In the genomic region with DNA sequence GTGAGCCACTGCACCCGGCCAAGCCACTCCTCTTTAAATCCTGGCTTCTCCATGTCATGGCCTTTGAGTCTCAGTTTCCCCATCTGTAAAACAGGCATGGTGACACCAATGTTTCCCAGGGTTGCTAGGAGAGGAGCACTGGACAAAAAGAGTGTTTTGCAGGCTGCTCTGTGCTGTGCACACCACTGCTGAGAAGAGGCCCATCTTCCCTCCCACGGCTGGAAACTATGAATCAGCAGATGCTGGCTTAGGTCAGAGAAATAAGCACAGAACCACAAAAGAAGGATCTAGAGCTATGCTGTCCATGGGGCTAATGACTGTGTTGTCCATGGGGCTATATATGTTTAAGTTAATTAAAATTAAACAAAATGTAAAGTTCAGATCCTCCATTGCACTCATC, we compare ENCODE assay signal across 1 cellular context.
TF ChIP-seq lines count a peak whose summit lies in the region.

No MANE protein-coding gene starts in this region.

TF ChIP-seq in SK-N-SH treated with all-trans-retinoic acid at 6 μM for 48 hours, 23 proteins besides CTCF, POLR2A, EP300 and RAD21 (continued from another document):
- TF ChIP-seq, protein P1, sequence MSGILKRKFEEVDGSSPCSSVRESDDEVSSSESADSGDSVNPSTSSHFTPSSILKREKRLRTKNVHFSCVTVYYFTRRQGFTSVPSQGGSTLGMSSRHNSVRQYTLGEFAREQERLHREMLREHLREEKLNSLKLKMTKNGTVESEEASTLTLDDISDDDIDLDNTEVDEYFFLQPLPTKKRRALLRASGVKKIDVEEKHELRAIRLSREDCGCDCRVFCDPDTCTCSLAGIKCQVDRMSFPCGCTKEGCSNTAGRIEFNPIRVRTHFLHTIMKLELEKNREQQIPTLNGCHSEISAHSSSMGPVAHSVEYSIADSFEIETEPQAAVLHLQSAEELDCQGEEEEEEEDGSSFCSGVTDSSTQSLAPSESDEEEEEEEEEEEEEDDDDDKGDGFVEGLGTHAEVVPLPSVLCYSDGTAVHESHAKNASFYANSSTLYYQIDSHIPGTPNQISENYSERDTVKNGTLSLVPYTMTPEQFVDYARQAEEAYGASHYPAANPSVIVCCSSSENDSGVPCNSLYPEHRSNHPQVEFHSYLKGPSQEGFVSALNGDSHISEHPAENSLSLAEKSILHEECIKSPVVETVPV (CRISPR knock-in tag; IDR thresholded peaks at IDR 0.05), result no peak
- TF ChIP-seq ZFP3 (CRISPR knock-in tag; IDR thresholded peaks at IDR 0.05), result no peak
- no peak for TF ChIP-seq ZFP30 (CRISPR knock-in tag; IDR thresholded peaks at IDR 0.05)
- no peak for TF ChIP-seq ARNTL (CRISPR knock-in tag; IDR thresholded peaks at IDR 0.05; ENCODE audit: borderline replicate concordance, low read depth)
- no peak for TF ChIP-seq SNAI2 (CRISPR knock-in tag; IDR thresholded peaks at IDR 0.05)
- TF ChIP-seq RARB (CRISPR knock-in tag; IDR thresholded peaks at IDR 0.05), result no peak
- TF ChIP-seq TOX (CRISPR knock-in tag; IDR thresholded peaks at IDR 0.05; ENCODE audit: borderline replicate concordance), result no peak
